Comparison of ENCODE assay signal across 1 cellular context in the genomic region with DNA sequence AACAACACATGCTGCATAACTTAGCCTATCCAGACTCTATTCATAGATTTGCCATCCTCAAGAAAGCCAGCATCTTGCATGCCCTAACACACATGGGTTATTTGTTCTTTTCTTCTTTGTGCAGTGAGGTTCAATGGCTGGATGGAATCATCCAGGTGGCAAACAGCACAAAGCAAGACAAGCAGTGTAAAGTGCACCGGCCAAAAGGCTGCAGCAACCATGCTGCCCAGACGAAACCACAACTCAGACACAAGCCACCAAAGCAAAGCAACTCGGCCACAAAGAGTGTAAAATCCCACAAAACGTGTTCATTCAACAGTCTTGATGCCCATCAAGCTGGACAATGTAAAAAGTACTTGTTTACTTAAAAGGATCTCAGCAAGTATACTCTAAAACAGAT.
TF ChIP-seq lines count a peak whose summit lies in the region.

No MANE protein-coding gene starts in this region.

TF ChIP-seq in GM12878, 131 proteins besides CTCF, POLR2A, EP300 and RAD21 (continued from another document):
- TF ChIP-seq, protein P1, sequence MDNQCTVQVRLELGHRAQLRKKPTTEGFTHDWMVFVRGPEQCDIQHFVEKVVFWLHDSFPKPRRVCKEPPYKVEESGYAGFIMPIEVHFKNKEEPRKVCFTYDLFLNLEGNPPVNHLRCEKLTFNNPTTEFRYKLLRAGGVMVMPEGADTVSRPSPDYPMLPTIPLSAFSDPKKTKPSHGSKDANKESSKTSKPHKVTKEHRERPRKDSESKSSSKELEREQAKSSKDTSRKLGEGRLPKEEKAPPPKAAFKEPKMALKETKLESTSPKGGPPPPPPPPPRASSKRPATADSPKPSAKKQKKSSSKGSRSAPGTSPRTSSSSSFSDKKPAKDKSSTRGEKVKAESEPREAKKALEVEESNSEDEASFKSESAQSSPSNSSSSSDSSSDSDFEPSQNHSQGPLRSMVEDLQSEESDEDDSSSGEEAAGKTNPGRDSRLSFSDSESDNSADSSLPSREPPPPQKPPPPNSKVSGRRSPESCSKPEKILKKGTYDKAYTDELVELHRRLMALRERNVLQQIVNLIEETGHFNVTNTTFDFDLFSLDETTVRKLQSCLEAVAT (IDR thresholded peaks at IDR 0.05): no peak
- TF ChIP-seq BCL11A (IDR thresholded peaks at IDR 0.05; ENCODE audit: low read depth, low read length): no peak
- peak; percentile 84 for TF ChIP-seq RUNX3 (IDR thresholded peaks at IDR 0.05; ENCODE audit: low read length)
- TF ChIP-seq RELA (IDR thresholded peaks at IDR 0.05; ENCODE audit: borderline replicate concordance, partially characterized antibody): no peak
